ENCODE assay signal across 24 cellular contexts in the genomic region with DNA sequence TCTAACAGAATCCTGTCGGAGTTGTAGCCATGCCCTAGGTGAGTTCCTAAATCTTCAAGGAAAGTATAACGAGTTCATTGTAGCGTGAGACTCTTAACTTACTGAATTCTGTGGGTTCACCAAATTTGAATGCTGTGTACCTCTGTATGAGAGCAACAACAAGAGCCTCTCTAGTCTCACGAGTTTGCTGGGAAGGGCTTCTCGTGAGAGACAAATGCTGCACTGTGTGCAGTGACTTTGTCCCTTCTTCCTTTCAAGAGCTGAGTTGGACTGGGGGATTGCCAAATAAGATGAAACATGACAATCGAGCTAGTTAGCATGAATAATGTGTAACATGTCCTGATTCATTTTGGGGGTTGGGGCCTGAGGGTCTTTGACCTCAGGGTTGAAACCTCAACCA. TPM values are rescaled to one million over a fixed set of nuclear protein-coding genes. Genes with fewer than 3 reads are reported as not detected.
A peak's percentile ranks its signal among the peaks of the same experiment; 100 is the strongest.
DNase-seq lines count a peak whose midpoint lies in the region; ATAC-seq and TF ChIP-seq lines count a peak whose summit lies in the region.
"Had no signal": no experiment of that assay in that cellular context is flagged by ENCODE, and none has a peak within 500 bp of the region (broad histone marks: within the 10 kb centered on the region; RNA-seq: fewer than 3 reads in every experiment).

No MANE protein-coding gene starts in this region.

- no peaks in the 10 kb centered on the region for H3K9me3 ChIP-seq in breast epithelium
- no peaks in the 10 kb centered on the region for H3K9me3 ChIP-seq in thyroid gland
- H3K9me3 ChIP-seq: neutrophil, upper lobe of left lung had no signal

- H3K4me3 ChIP-seq in breast epithelium = no peak overlapping the region
- H3K4me3 ChIP-seq in thyroid gland (replicated peaks in 1 of 3) = no peak overlapping the region
- H3K4me3 ChIP-seq: coronary artery, skin epidermis, upper lobe of left lung had no signal

- POLR2A ChIA-PET in MCF 10A (lab: Yijun Ruan, JAX) = interaction anchor here (1.1 to 3.3 kb wide), 3 partner anchors 8 to 31 kb away, joined by 3 to 11 read pairs (median 4); a partner anchor contains a TSS

- H3K27me3 ChIP-seq in breast epithelium (no peaks in the 10 kb centered on the region), thyroid gland (no peaks in the 10 kb centered on the region)
- H3K27me3 ChIP-seq: neutrophil, upper lobe of left lung had no signal

- WGBS in thyroid gland, 2 donors = 44 to 55% methylated on average over 6 of the region's 6 CpGs

- ATAC-seq in left cardiac atrium = peak; percentile 27 to 53
- ATAC-seq: activated CD4-positive, CD25-positive, alpha-beta regulatory T cell treated with anti-CD3 and anti-CD28 coated beads, Interleukin-2, amount 50 U/mL, for 24 hours had no signal

- H3K36me3 ChIP-seq in breast epithelium (no peaks in the 10 kb centered on the region), thyroid gland (peaks cover 0 to 3% of the 10 kb centered on the region in 2 donors)

- peaks cover 0 to 4% of the 10 kb centered on the region in 2 donors for H3K4me1 ChIP-seq in breast epithelium
- H3K4me1 ChIP-seq in thyroid gland = peaks cover 22 to 26% of the 10 kb centered on the region in 2 donors

- BruUV-seq in MCF 10A (replicated peaks; lab: Mats Ljungman, UMichigan) = no TSS peak

- H3K27ac Mint-ChIP-seq in MCF 10A (ENCODE audit: low read depth, unreplicated experiment) = no peak overlapping the region
- H3K27ac Mint-ChIP-seq: IgD-negative memory B cell had no signal

- intact Hi-C loops in breast epithelium (cut with DNase I; ENCODE audit: low total_unique reads) = no loop called here
- intact Hi-C loops in MCF 10A (cut with micrococcal nuclease) = no loop called here
- intact Hi-C loops in left cardiac atrium (cut with DNase I) = no loop called here
- intact Hi-C loops in thyroid gland (cut with DNase I) = no loop called here

- H3K27me3 Mint-ChIP-seq in MCF 10A (ENCODE audit: insufficient read depth, unreplicated experiment) = no peaks in the 10 kb centered on the region
- H3K27me3 Mint-ChIP-seq: IgD-negative memory B cell had no signal

- no peak overlapping the region for H3K4me3 Mint-ChIP-seq in MCF 10A (ENCODE audit: unreplicated experiment)
- H3K4me3 Mint-ChIP-seq: IgD-negative memory B cell had no signal

- TF ChIP-seq POLR2A in breast epithelium (IDR thresholded peaks at IDR 0.05) (no peak), thyroid gland (IDR thresholded peaks at IDR 0.05) (no peak)

- peaks cover 6% of the 10 kb centered on the region for H3K4me1 Mint-ChIP-seq in MCF 10A (ENCODE audit: insufficient read depth, unreplicated experiment)

- no peaks in the 10 kb centered on the region for H3K36me3 Mint-ChIP-seq in MCF 10A (ENCODE audit: insufficient read depth, unreplicated experiment)

- CTCF ChIA-PET in MCF 10A (lab: Yijun Ruan, JAX) = interaction anchor here (1.2 kb wide), 1 partner anchor 8 kb away, joined by 4 read pairs; no protein-coding TSS in a partner anchor

- H3K9me3 Mint-ChIP-seq in MCF 10A (ENCODE audit: unreplicated experiment) = no peaks in the 10 kb centered on the region
- H3K9me3 Mint-ChIP-seq: IgD-negative memory B cell had no signal

- DNase-seq in breast epithelium (ENCODE audit: low spot score in 2 of 2) = no peak
- DNase-seq in MCF 10A (ENCODE audit: unreplicated experiment) = no peak
- no peak for DNase-seq in left cardiac atrium
- peak in 39 of 56 donors; percentile 7 to 83 (median 52) for DNase-seq in nucleus accumbens (lab: John Stamatoyannopoulos, UW)
- peak; percentile 41 to 71 for DNase-seq in thyroid gland
- DNase-seq in GM19238 (ENCODE audit: insufficient read length, low spot score) = no peak
- DNase-seq in GDM1 (lab: John Stamatoyannopoulos, UW) = no peak
- no peak for DNase-seq in T-helper 1 cell
- DNase-seq: 8988T; activated gamma-delta T cell; aorta; mesenchymal stem cell; NCI-H2081 treated with DMSO at 0.1 percent for 48 hours; NCI-H510A; SIG-M5; stimulated activated CD4-positive, alpha-beta T cell treated with anti-CD3 and anti-CD28 coated beads, Interleukin-4, amount 100 ng/mL, for 24 hours; stimulated activated CD8-positive, alpha-beta memory T cell treated with anti-CD3 and anti-CD28 coated beads, Interleukin-4, amount 100 ng/mL, for 48 hours; upper lobe of left lung had no signal

- H3K27ac ChIP-seq in breast epithelium (peak overlapping the region; percentile 66 to 67), thyroid gland (peak overlapping the region; percentile 26 to 56 (median 45))
- H3K27ac ChIP-seq: C4-2B, neutrophil had no signal

- TF ChIP-seq CTCF in breast epithelium (IDR thresholded peaks at IDR 0.05) = no peak
- no peak for TF ChIP-seq CTCF in MCF 10A (IDR thresholded peaks at IDR 0.05; ENCODE audit: unreplicated experiment)
- TF ChIP-seq CTCF in thyroid gland (IDR thresholded peaks at IDR 0.05) = no peak

RNA-seq across cellular contexts. Expression of a gene that starts 32.2 kb away (rescaled TPM):
- total RNA-seq in breast epithelium = 10 to 100 TPM; 22.6 to 34.7 (median 34.0) TPM
- total RNA-seq in MCF 10A (2022) = 9.4 and 10.4 TPM in 2 replicates
- 10 to 100 TPM; 59.8 to 73.3 TPM for total RNA-seq in left cardiac atrium
- 100 to 1,000 TPM in 1 of 4 donors, 10 to 100 TPM in 3; 57.2 to 122 (median 74.9) TPM for total RNA-seq in thyroid gland

Comparison
In these comparisons a context has a peak if more than half of its experiments do, and no peak if none do; other contexts are left out.
1. DNase-seq: peak in nucleus accumbens (39 of 56) and thyroid gland (2 of 2); none in breast epithelium (0 of 2), MCF 10A (single experiment), left cardiac atrium (single experiment), GM19238 (single experiment), GDM1 (single experiment) and T-helper 1 cell (0 of 5).